In the genomic region with DNA sequence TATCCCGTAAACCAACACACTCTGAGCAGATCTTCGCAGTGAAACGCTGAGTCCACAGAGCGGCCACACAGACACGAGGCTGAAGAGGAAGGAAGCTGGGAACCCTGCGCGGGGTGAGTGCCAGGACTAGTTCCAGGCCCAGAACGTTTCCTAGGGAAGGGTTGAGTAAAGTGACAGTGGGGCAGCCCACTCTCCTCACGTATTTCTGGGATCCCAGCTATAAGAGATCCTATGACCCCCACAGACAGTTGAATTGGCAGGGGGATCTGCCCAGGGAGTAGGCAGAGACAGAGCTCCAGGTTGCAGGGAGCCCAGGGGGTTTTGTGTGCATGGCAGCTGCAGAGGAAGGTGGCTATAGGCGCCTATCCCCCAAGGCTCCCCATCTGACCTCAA, we compare ENCODE assay signal across 8 cellular contexts. TPM values are rescaled to one million over a fixed set of nuclear protein-coding genes. Genes with fewer than 3 reads are reported as not detected.
DNase-seq lines count a peak whose midpoint lies in the region; ATAC-seq and TF ChIP-seq lines count a peak whose summit lies in the region.

No MANE protein-coding gene starts in this region.

- peaks cover 27 to 30% (median 29%) of the 10 kb centered on the region in 3 donors for H3K4me1 Mint-ChIP-seq in CD8-positive, alpha-beta memory T cell
- peaks cover 43% of the 10 kb centered on the region for H3K4me1 Mint-ChIP-seq in activated CD4-positive, alpha-beta T cell treated with anti-CD3 and anti-CD28 coated beads, Interleukin-2, amount 10 ng/mL, durations not matched to agents 7 days and 5 days
- H3K4me1 Mint-ChIP-seq in natural killer cell, result peaks cover 18 to 24% of the 10 kb centered on the region in 2 donors

- H3K9me3 ChIP-seq in CD8-positive, alpha-beta memory T cell (ENCODE audit: low read length), result no peaks in the 10 kb centered on the region

- ATAC-seq in GM19372 (IDR thresholded peaks at IDR 0.05; ENCODE audit: low read depth, unreplicated experiment) (peak; percentile 23), HG03439 (IDR thresholded peaks at IDR 0.05; ENCODE audit: unreplicated experiment) (peak; percentile 10), natural killer cell (peak; percentile 8)

- H3K9me3 Mint-ChIP-seq in CD8-positive, alpha-beta memory T cell, result no peaks in the 10 kb centered on the region
- H3K9me3 Mint-ChIP-seq in activated CD4-positive, alpha-beta T cell treated with anti-CD3 and anti-CD28 coated beads, Interleukin-2, amount 10 ng/mL, durations not matched to agents 7 days and 5 days, result no peaks in the 10 kb centered on the region
- no peaks in the 10 kb centered on the region for H3K9me3 Mint-ChIP-seq in natural killer cell

- peaks cover 0 to 4% (median 0%) of the 10 kb centered on the region in 3 donors for H3K36me3 Mint-ChIP-seq in CD8-positive, alpha-beta memory T cell
- H3K36me3 Mint-ChIP-seq in activated CD4-positive, alpha-beta T cell treated with anti-CD3 and anti-CD28 coated beads, Interleukin-2, amount 10 ng/mL, durations not matched to agents 7 days and 5 days (ENCODE audit: low read depth), result peaks cover 2% of the 10 kb centered on the region
- H3K36me3 Mint-ChIP-seq in natural killer cell, result no peaks in the 10 kb centered on the region

- peaks cover 18% of the 10 kb centered on the region for H3K4me1 ChIP-seq in CD8-positive, alpha-beta memory T cell (ENCODE audit: insufficient read depth, low read length)

- H3K36me3 ChIP-seq in CD8-positive, alpha-beta memory T cell (ENCODE audit: insufficient read depth, low read length), result no peaks in the 10 kb centered on the region

- DNase-seq in CD8-positive, alpha-beta memory T cell, result peak in 1 of 5 donors; percentile 5
- no peak for DNase-seq in activated CD4-positive, alpha-beta T cell treated with anti-CD3 and anti-CD28 coated beads, Interleukin-2, amount 10 ng/mL, durations not matched to agents 7 days and 5 days
- DNase-seq in fibroblast of the aortic adventitia (ENCODE audit: low read depth) (peak; percentile 22), natural killer cell (no peak), NCI-H345 (lab: John Stamatoyannopoulos, UW) (no peak), iPS-NIHi7 (ENCODE audit: extremely low spot score) (no peak)

- H3K27ac Mint-ChIP-seq in CD8-positive, alpha-beta memory T cell, result peak overlapping the region; percentile 90 to 98 (median 96)
- H3K27ac Mint-ChIP-seq in activated CD4-positive, alpha-beta T cell treated with anti-CD3 and anti-CD28 coated beads, Interleukin-2, amount 10 ng/mL, durations not matched to agents 7 days and 5 days, result peak overlapping the region; percentile 94
- H3K27ac Mint-ChIP-seq in natural killer cell, result peak overlapping the region; percentile 91 to 96

- peak overlapping the region; percentile 84 for H3K4me3 ChIP-seq in CD8-positive, alpha-beta memory T cell (ENCODE audit: low read length)
- H3K4me3 ChIP-seq in fibroblast of the aortic adventitia (ENCODE audit: low read depth, low read length), result peak overlapping the region; percentile 81

- CTCF ChIA-PET in CD8-positive, alpha-beta memory T cell (lab: Charles Lee), result interaction anchor here (0.6 to 4.1 kb wide), 23 partner anchors 8 to 238 kb away, joined by 3 to 37 read pairs (median 4); partner anchors contain the start of gene TSHR
- CTCF ChIA-PET in activated CD4-positive, alpha-beta T cell treated with anti-CD3 and anti-CD28 coated beads, Interleukin-2, amount 10 ng/mL, durations not matched to agents 7 days and 5 days (lab: Charles Lee), result interaction anchor here (0.6 to 2.6 kb wide), 18 partner anchors 8 to 246 kb away, joined by 3 to 25 read pairs (median 4); no protein-coding TSS in a partner anchor

- no peaks in the 10 kb centered on the region for H3K27me3 Mint-ChIP-seq in CD8-positive, alpha-beta memory T cell
- no peaks in the 10 kb centered on the region for H3K27me3 Mint-ChIP-seq in activated CD4-positive, alpha-beta T cell treated with anti-CD3 and anti-CD28 coated beads, Interleukin-2, amount 10 ng/mL, durations not matched to agents 7 days and 5 days
- no peaks in the 10 kb centered on the region for H3K27me3 Mint-ChIP-seq in natural killer cell (ENCODE audit: low read depth in 2 of 2)

- TF ChIP-seq CTCF in fibroblast of the aortic adventitia (IDR thresholded peaks at IDR 0.05; ENCODE audit: insufficient read depth, low read length) (no peak), natural killer cell (IDR thresholded peaks at IDR 0.05) (no peak)

- intact Hi-C loops in natural killer cell (cut with micrococcal nuclease), result loop anchor here (1.0 to 2.0 kb wide), 4 partner anchors 50 to 363 kb away; partner anchors contain the start of genes SEL1L and TSHR

- no peaks in the 10 kb centered on the region for H3K27me3 ChIP-seq in CD8-positive, alpha-beta memory T cell (ENCODE audit: insufficient read depth, low read length, poor library complexity, severe bottlenecking)

- POLR2A ChIA-PET in CD8-positive, alpha-beta memory T cell (lab: Charles Lee), result interaction anchor here (0.7 to 1.8 kb wide), 7 partner anchors 47 to 229 kb away, joined by 3 to 24 read pairs (median 4); partner anchors contain the start of genes CEP128 and GTF2A1
- POLR2A ChIA-PET in activated CD4-positive, alpha-beta T cell treated with anti-CD3 and anti-CD28 coated beads, Interleukin-2, amount 10 ng/mL, durations not matched to agents 7 days and 5 days (lab: Charles Lee), result interaction anchor here (0.6 to 0.7 kb wide), 2 partner anchors 18 to 185 kb away, joined by 4 read pairs; no protein-coding TSS in a partner anchor

- H3K4me3 Mint-ChIP-seq in CD8-positive, alpha-beta memory T cell, result peak overlapping the region; percentile 87 to 96 (median 94)
- peak overlapping the region; percentile 86 for H3K4me3 Mint-ChIP-seq in activated CD4-positive, alpha-beta T cell treated with anti-CD3 and anti-CD28 coated beads, Interleukin-2, amount 10 ng/mL, durations not matched to agents 7 days and 5 days
- peak overlapping the region; percentile 91 for H3K4me3 Mint-ChIP-seq in natural killer cell

- peak overlapping the region; percentile 82 for H3K27ac ChIP-seq in CD8-positive, alpha-beta memory T cell (ENCODE audit: low read depth, low read length)

RNA-seq across cellular contexts. Expression of gene GTF2A1, which starts 51.1 kb away (rescaled TPM):
- 10 to 100 TPM; 49.4 TPM for total RNA-seq in CD8-positive, alpha-beta memory T cell
- 8.2 TPM for polyA plus RNA-seq in CD8-positive, alpha-beta memory T cell
- 10 to 100 TPM; 35.3 to 46.9 TPM for total RNA-seq in activated CD4-positive, alpha-beta T cell treated with anti-CD3 and anti-CD28 coated beads, Interleukin-2, amount 10 ng/mL, durations not matched to agents 7 days and 5 days
- 10.1 and 39.9 TPM in 2 replicates for total RNA-seq in fibroblast of the aortic adventitia (ENCODE audit: low replicate concordance)
- 10 to 100 TPM; 24.5 to 32.7 (median 28.6) TPM for total RNA-seq in natural killer cell
